Comparison of ENCODE assay signal across 19 cellular contexts in genomic region chr12:124327362-124328043, GRCh38. TPM values are rescaled to one million over a fixed set of nuclear protein-coding genes. Genes with fewer than 3 reads are reported as not detected.
DNase-seq lines count a peak whose midpoint lies in the region; ATAC-seq and TF ChIP-seq lines count a peak whose summit lies in the region.
"Had no signal": no experiment of that assay in that cellular context is flagged by ENCODE, and none has a peak within 500 bp of the region (broad histone marks: within the 10 kb centered on the region; RNA-seq: fewer than 3 reads in every experiment).

No MANE protein-coding gene starts in this region.

- intact Hi-C loops in transverse colon (cut with DNase I; ENCODE audit: low total_unique reads): no loop called here

- no peak overlapping the region for H3K4me3 Mint-ChIP-seq in activated CD4-positive, alpha-beta T cell treated with anti-CD3 and anti-CD28 coated beads, Interleukin-2, amount 10 ng/mL, durations not matched to agents 7 days and 5 days
- H3K4me3 Mint-ChIP-seq in osteocyte (ENCODE audit: unreplicated experiment): no peak overlapping the region
- no peak overlapping the region for H3K4me3 Mint-ChIP-seq in immature natural killer cell
- no peak overlapping the region for H3K4me3 Mint-ChIP-seq in activated CD4-positive, alpha-beta memory T cell treated with anti-CD3 and anti-CD28 coated beads, Interleukin-2, amount 10 ng/mL, durations not matched to agents 7 days and 5 days

- in situ Hi-C loops in transverse colon (cut with MboI; ENCODE audit: low pct_ligation_motif_present in 1 of 4, low pct_unique_long_range_greater_than_20kb in 1 of 4, low sequenced_read_pairs in 3 of 4): loop anchor here in 1 of 4 donors (25.0 kb wide), 1 partner anchor 435 kb away; no protein-coding TSS in a partner anchor

- CTCF ChIA-PET in activated CD4-positive, alpha-beta T cell treated with anti-CD3 and anti-CD28 coated beads, Interleukin-2, amount 10 ng/mL, durations not matched to agents 7 days and 5 days (lab: Charles Lee): interaction anchor here (0.7 kb wide), 1 partner anchor 274 kb away, joined by 5 read pairs; no protein-coding TSS in a partner anchor
- CTCF ChIA-PET in activated CD4-positive, alpha-beta memory T cell treated with anti-CD3 and anti-CD28 coated beads, Interleukin-2, amount 10 ng/mL, durations not matched to agents 7 days and 5 days (lab: Charles Lee): no interaction called here

- H3K4me3 ChIP-seq in gastroesophageal sphincter: no peak overlapping the region
- H3K4me3 ChIP-seq in transverse colon: no peak overlapping the region
- H3K4me3 ChIP-seq: A549, K562, left lung, SJSA1, upper lobe of right lung had no signal

- no peaks in the 10 kb centered on the region for H3K4me1 Mint-ChIP-seq in activated CD4-positive, alpha-beta T cell treated with anti-CD3 and anti-CD28 coated beads, Interleukin-2, amount 10 ng/mL, durations not matched to agents 7 days and 5 days
- H3K4me1 Mint-ChIP-seq in osteocyte (ENCODE audit: unreplicated experiment): no peaks in the 10 kb centered on the region
- peaks cover 0 to 2% of the 10 kb centered on the region in 2 donors for H3K4me1 Mint-ChIP-seq in immature natural killer cell
- H3K4me1 Mint-ChIP-seq in activated CD4-positive, alpha-beta memory T cell treated with anti-CD3 and anti-CD28 coated beads, Interleukin-2, amount 10 ng/mL, durations not matched to agents 7 days and 5 days: no peaks in the 10 kb centered on the region

- H3K27me3 ChIP-seq in gastroesophageal sphincter (no peaks in the 10 kb centered on the region), transverse colon (no peaks in the 10 kb centered on the region)
- H3K27me3 ChIP-seq: left lung, SJSA1, upper lobe of right lung had no signal

- H3K36me3 ChIP-seq in gastroesophageal sphincter (peaks cover 0 to 95% of the 10 kb centered on the region in 2 donors), transverse colon (peaks cover 0 to 33% (median 19%) of the 10 kb centered on the region in 4 donors)

- TF ChIP-seq EP300 in gastroesophageal sphincter (IDR thresholded peaks at IDR 0.05) (no peak), transverse colon (IDR thresholded peaks at IDR 0.05; ENCODE audit: low read depth) (no peak)

- H3K4me1 ChIP-seq in gastroesophageal sphincter: peaks cover 0 to 31% (median 4%) of the 10 kb centered on the region in 3 donors
- peaks cover 8 to 16% (median 11%) of the 10 kb centered on the region in 4 donors for H3K4me1 ChIP-seq in transverse colon
- H3K4me1 ChIP-seq: A549, left lung, SJSA1, upper lobe of right lung had no signal

- H3K27ac ChIP-seq in gastroesophageal sphincter: peak overlapping the region in 3 of 4 donors; percentile 63 to 69 (median 68)
- peak overlapping the region in 3 of 4 donors; percentile 36 to 46 (median 42) for H3K27ac ChIP-seq in transverse colon
- H3K27ac ChIP-seq: C4-2B, left lung, SJSA1, upper lobe of right lung had no signal

- TF ChIP-seq CTCF in gastroesophageal sphincter (IDR thresholded peaks at IDR 0.05): no peak
- TF ChIP-seq CTCF in osteocyte (IDR thresholded peaks at IDR 0.05): no peak
- TF ChIP-seq CTCF in transverse colon (IDR thresholded peaks at IDR 0.05): no peak

- ATAC-seq in gastroesophageal sphincter: no peak
- ATAC-seq: A549, K562, left lung had no signal

- H3K27me3 Mint-ChIP-seq in activated CD4-positive, alpha-beta T cell treated with anti-CD3 and anti-CD28 coated beads, Interleukin-2, amount 10 ng/mL, durations not matched to agents 7 days and 5 days: no peaks in the 10 kb centered on the region
- H3K27me3 Mint-ChIP-seq in osteocyte (ENCODE audit: unreplicated experiment): no peaks in the 10 kb centered on the region
- peaks cover 14 to 18% (median 16%) of the 10 kb centered on the region in 3 donors for H3K27me3 Mint-ChIP-seq in immature natural killer cell (ENCODE audit: low read depth in 3 of 3)
- no peaks in the 10 kb centered on the region for H3K27me3 Mint-ChIP-seq in activated CD4-positive, alpha-beta memory T cell treated with anti-CD3 and anti-CD28 coated beads, Interleukin-2, amount 10 ng/mL, durations not matched to agents 7 days and 5 days
- H3K27me3 Mint-ChIP-seq: progenitor cell of endocrine pancreas had no signal

- H3K36me3 Mint-ChIP-seq in activated CD4-positive, alpha-beta T cell treated with anti-CD3 and anti-CD28 coated beads, Interleukin-2, amount 10 ng/mL, durations not matched to agents 7 days and 5 days (ENCODE audit: low read depth): peaks cover 31% of the 10 kb centered on the region
- H3K36me3 Mint-ChIP-seq in osteocyte (ENCODE audit: unreplicated experiment) (peaks cover 42% of the 10 kb centered on the region), immature natural killer cell (peaks cover 4 to 23% (median 15%) of the 10 kb centered on the region in 3 donors)
- H3K36me3 Mint-ChIP-seq in activated CD4-positive, alpha-beta memory T cell treated with anti-CD3 and anti-CD28 coated beads, Interleukin-2, amount 10 ng/mL, durations not matched to agents 7 days and 5 days (ENCODE audit: low read depth): peaks cover 39% of the 10 kb centered on the region

- peaks cover 14% of the 10 kb centered on the region for H3K9me3 Mint-ChIP-seq in activated CD4-positive, alpha-beta T cell treated with anti-CD3 and anti-CD28 coated beads, Interleukin-2, amount 10 ng/mL, durations not matched to agents 7 days and 5 days
- H3K9me3 Mint-ChIP-seq in osteocyte (ENCODE audit: unreplicated experiment) (no peaks in the 10 kb centered on the region), immature natural killer cell (peaks cover 3 to 14% (median 7%) of the 10 kb centered on the region in 6 donors)
- peaks cover 12% of the 10 kb centered on the region for H3K9me3 Mint-ChIP-seq in activated CD4-positive, alpha-beta memory T cell treated with anti-CD3 and anti-CD28 coated beads, Interleukin-2, amount 10 ng/mL, durations not matched to agents 7 days and 5 days

- H3K9me3 ChIP-seq in gastroesophageal sphincter (peaks cover 0 to 20% (median 0%) of the 10 kb centered on the region in 3 donors), transverse colon (no peaks in the 10 kb centered on the region)

- no peak for DNase-seq in activated CD4-positive, alpha-beta T cell treated with anti-CD3 and anti-CD28 coated beads, Interleukin-2, amount 10 ng/mL, durations not matched to agents 7 days and 5 days
- DNase-seq in activated CD4-positive, alpha-beta T cell treated with anti-CD3 and anti-CD28 coated beads for 1 hour: no peak
- DNase-seq in osteocyte (ENCODE audit: extremely low spot score, unreplicated experiment) (no peak), transverse colon (no peak), immature natural killer cell (no peak), HT-29 (ENCODE audit: low spot score) (no peak)
- DNase-seq in activated CD4-positive, alpha-beta memory T cell treated with anti-CD3 and anti-CD28 coated beads, Interleukin-2, amount 10 ng/mL, durations not matched to agents 7 days and 5 days: no peak
- DNase-seq: DMS53, NCI-H1092 treated with DMSO at 0.1 percent for 48 hours, NCI-H446, T-helper 9 cell, upper lobe of right lung had no signal

- POLR2A ChIA-PET in activated CD4-positive, alpha-beta T cell treated with anti-CD3 and anti-CD28 coated beads, Interleukin-2, amount 10 ng/mL, durations not matched to agents 7 days and 5 days (lab: Charles Lee): no interaction called here
- POLR2A ChIA-PET in activated CD4-positive, alpha-beta memory T cell treated with anti-CD3 and anti-CD28 coated beads, Interleukin-2, amount 10 ng/mL, durations not matched to agents 7 days and 5 days (lab: Charles Lee): no interaction called here

- WGBS in gastroesophageal sphincter (ENCODE audit: low coverage in 1 of 2), 2 donors: 39 to 43% methylated on average over 4 to 7 of the region's 18 CpGs
- WGBS in transverse colon (ENCODE audit: low coverage in 1 of 2), 2 donors: 70% methylated on average over 18 of the region's 18 CpGs; no CpG with 5 or more reads in 1 of the 2 donors

- no peak for TF ChIP-seq POLR2A in gastroesophageal sphincter (IDR thresholded peaks at IDR 0.05)
- no peak for TF ChIP-seq POLR2A in transverse colon (IDR thresholded peaks at IDR 0.05)

- peak overlapping the region; percentile 31 for H3K27ac Mint-ChIP-seq in activated CD4-positive, alpha-beta T cell treated with anti-CD3 and anti-CD28 coated beads, Interleukin-2, amount 10 ng/mL, durations not matched to agents 7 days and 5 days
- peak overlapping the region; percentile 31 for H3K27ac Mint-ChIP-seq in osteocyte (ENCODE audit: unreplicated experiment)
- H3K27ac Mint-ChIP-seq in immature natural killer cell: peak overlapping the region in 2 of 6 donors; percentile 36 to 45
- H3K27ac Mint-ChIP-seq in activated CD4-positive, alpha-beta memory T cell treated with anti-CD3 and anti-CD28 coated beads, Interleukin-2, amount 10 ng/mL, durations not matched to agents 7 days and 5 days: no peak overlapping the region
- H3K27ac Mint-ChIP-seq: progenitor cell of endocrine pancreas had no signal

RNA-seq across cellular contexts. Expression of gene RFLNA, which starts 32.6 kb away (rescaled TPM):
- total RNA-seq in activated CD4-positive, alpha-beta T cell treated with anti-CD3 and anti-CD28 coated beads, Interleukin-2, amount 10 ng/mL, durations not matched to agents 7 days and 5 days: not detected
- total RNA-seq in gastroesophageal sphincter (1 to 10 TPM in 1 of 4 donors, under 1 TPM in 2, not detected in 1; 0.39 to 1.2 (median 0.54) TPM), osteocyte (0.91 and 1.4 TPM in 2 replicates), transverse colon (10 to 100 TPM; 19.1 to 53.8 (median 30.7) TPM)
- polyA plus RNA-seq in immature natural killer cell: not detected
- not detected for total RNA-seq in activated CD4-positive, alpha-beta memory T cell treated with anti-CD3 and anti-CD28 coated beads, Interleukin-2, amount 10 ng/mL, durations not matched to agents 7 days and 5 days
- total RNA-seq in HT-29 (2014; rRNA removed; shearing (Covaris generic)): not detected in 2 replicates
- total RNA-seq: K562, SJSA1 had no signal
- polyA plus RNA-seq: A549, K562 had no signal
